ENCODE assay signal across 26 cellular contexts in the genomic region with DNA sequence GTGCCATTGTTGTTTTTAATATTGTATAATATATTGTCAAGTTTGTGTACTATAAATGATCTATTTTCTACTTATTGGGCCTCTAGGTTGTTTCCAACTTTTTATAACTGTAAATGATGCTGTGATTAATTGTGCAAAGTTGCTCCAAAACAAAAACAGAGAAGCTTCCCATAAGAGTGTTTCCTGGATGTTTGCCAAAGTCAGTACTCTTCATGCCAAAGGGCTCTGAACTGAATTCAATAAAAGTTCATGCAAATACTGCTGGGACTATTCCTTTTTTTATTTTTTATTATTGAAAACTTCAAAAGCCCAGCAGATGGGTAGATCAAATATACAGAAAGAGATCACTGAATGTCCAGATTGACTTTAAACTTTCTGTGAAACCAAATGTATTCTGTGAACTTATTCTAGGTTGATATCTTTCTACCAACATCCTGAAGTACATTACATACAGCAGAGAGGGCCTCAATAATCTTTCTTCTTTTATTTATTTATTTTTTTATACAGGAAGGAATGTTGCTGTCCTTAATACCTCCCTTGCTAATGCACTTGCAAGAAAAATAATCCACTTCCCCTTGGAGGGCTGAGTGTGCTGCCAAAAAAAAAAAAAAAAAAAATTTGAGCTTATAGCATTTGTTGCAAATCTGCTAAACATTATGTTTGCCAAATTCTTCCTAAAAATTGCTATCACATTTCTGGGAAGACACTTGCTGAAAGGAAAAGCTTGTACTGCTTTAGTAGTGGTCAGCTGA. TPM values are rescaled to one million over a fixed set of nuclear protein-coding genes. Genes with fewer than 3 reads are reported as not detected.
DNase-seq lines count a peak whose midpoint lies in the region; FAIRE-seq and TF ChIP-seq lines count a peak whose summit lies in the region.
"Had no signal": no experiment of that assay in that cellular context is flagged by ENCODE, and none has a peak within 500 bp of the region (broad histone marks: within the 10 kb centered on the region; RNA-seq: fewer than 3 reads in every experiment).

No MANE protein-coding gene starts in this region.

- H3K4me3 ChIP-seq in mammary epithelial cell (replicated peaks in 1 of 3; ENCODE audit: insufficient read depth in 1 of 3, low read depth in 2 of 3, low read length in 3 of 3) (no peak overlapping the region), endothelial cell of umbilical vein (replicated peaks in 1 of 3; ENCODE audit: insufficient read depth in 1 of 3, low read depth in 1 of 3, low read length in 3 of 3) (no peak overlapping the region)
- H3K4me3 ChIP-seq: GM23338, lung, pancreas, PC-9, SJCRH30, skin epidermis, transverse colon had no signal

- DNase-seq in MCF 10A (ENCODE audit: unreplicated experiment) (peak; percentile 39), mammary epithelial cell (no peak), NCI-H446 treated with DMSO at 0.1 percent for 48 hours (lab: John Stamatoyannopoulos, UW) (peak; percentile 63), endothelial cell of umbilical vein (ENCODE audit: low read depth, low spot score) (peak; percentile 88), myocyte (ENCODE audit: low read depth) (peak; percentile 11), SKM-1 treated with dmso at 0.1 percent for 144 hours (lab: John Stamatoyannopoulos, UW; ENCODE audit: unreplicated experiment) (no peak), NCI-H2081 treated with DMSO at 0.1 percent for 48 hours (lab: John Stamatoyannopoulos, UW) (no peak), NCI-H2107 (lab: John Stamatoyannopoulos, UW) (no peak)
- DNase-seq: activated CD8-positive, alpha-beta memory T cell treated with anti-CD3 and anti-CD28 coated beads for 24 hours; GF-D8; Kasumi-1; naive thymus-derived CD4-positive, alpha-beta T cell; NCI-H1436; pancreas; PC-9; SJCRH30; stimulated activated CD4-positive, alpha-beta T cell treated with anti-CD3 and anti-CD28 coated beads, Interleukin-2, amount 100 ng/mL, for 48 hours; stimulated activated naive CD8-positive, alpha-beta T cell treated with anti-CD3 and anti-CD28 coated beads, Interleukin-15, amount 100 ng/mL, for 72 hours; T-helper 9 cell; transverse colon had no signal

- H3K9me3 Mint-ChIP-seq in MCF 10A (ENCODE audit: unreplicated experiment): no peaks in the 10 kb centered on the region
- H3K9me3 Mint-ChIP-seq: activated naive CD4-positive, alpha-beta T cell treated with anti-CD3 and anti-CD28 coated beads, Interleukin-2, amount 50 U/mL, for 72 hours; dendritic cell treated with granulocyte-macrophage colony-stimulating factor and Interleukin-4, amounts not matched to agents 40 ng/mL and 50 ng/mL, for 4 days; GM23338 had no signal

- H3K9ac ChIP-seq in mammary epithelial cell (ENCODE audit: insufficient read depth, low read length) (no peak overlapping the region), endothelial cell of umbilical vein (replicated peaks; ENCODE audit: extremely low read depth, insufficient read depth, low read length) (no peak overlapping the region)

- H3K36me3 Mint-ChIP-seq in MCF 10A (ENCODE audit: insufficient read depth, unreplicated experiment): peaks cover 7% of the 10 kb centered on the region
- H3K36me3 Mint-ChIP-seq: brain had no signal

- peaks cover 7% of the 10 kb centered on the region for H3K4me1 Mint-ChIP-seq in MCF 10A (ENCODE audit: insufficient read depth, unreplicated experiment)
- H3K4me1 Mint-ChIP-seq: stimulated activated naive CD8-positive, alpha-beta T cell treated with anti-CD3 and anti-CD28 coated beads, Interleukin-15, amount 100 ng/mL, for 72 hours had no signal

- no peaks in the 10 kb centered on the region for H3K36me3 ChIP-seq in mammary epithelial cell (ENCODE audit: insufficient read depth, low read length)
- no peaks in the 10 kb centered on the region for H3K36me3 ChIP-seq in endothelial cell of umbilical vein (ENCODE audit: control insufficient read depth in 2 of 2, extremely low read depth in 1 of 2, insufficient read depth in 2 of 2, low read length in 2 of 2)
- H3K36me3 ChIP-seq: pancreas, SJCRH30, transverse colon had no signal

- POLR2A ChIA-PET in MCF 10A (lab: Yijun Ruan, JAX) (interaction anchor here (0.6 to 0.9 kb wide), 2 partner anchors 110 to 311 kb away, joined by 3 to 6 read pairs; partner anchors contain the start of gene RAB38), endothelial cell of umbilical vein (lab: Charles Lee) (interaction anchor here (0.6 to 1.2 kb wide), 3 partner anchors 15 to 53 kb away, joined by 3 to 4 read pairs (median 3); partner anchors contain the start of gene CTSC)

- no peak overlapping the region for H2AFZ ChIP-seq in mammary epithelial cell (ENCODE audit: low read depth, low read length)
- no peak overlapping the region for H2AFZ ChIP-seq in endothelial cell of umbilical vein (ENCODE audit: low read depth, low read length)
- H2AFZ ChIP-seq: GM23338, PC-9 had no signal

- H3K27me3 Mint-ChIP-seq in MCF 10A (ENCODE audit: insufficient read depth, unreplicated experiment): no peaks in the 10 kb centered on the region
- H3K27me3 Mint-ChIP-seq: dendritic cell treated with granulocyte-macrophage colony-stimulating factor and Interleukin-4, amounts not matched to agents 40 ng/mL and 50 ng/mL, for 4 days; naive thymus-derived CD4-positive, alpha-beta T cell; stimulated activated naive CD8-positive, alpha-beta T cell treated with anti-CD3 and anti-CD28 coated beads, Interleukin-15, amount 100 ng/mL, for 72 hours had no signal

- H3K4me1 ChIP-seq in mammary epithelial cell (ENCODE audit: insufficient read depth, low read length) (no peaks in the 10 kb centered on the region), endothelial cell of umbilical vein (ENCODE audit: control insufficient read depth, extremely low read depth, insufficient read depth, low read length) (peaks cover 18% of the 10 kb centered on the region)
- H3K4me1 ChIP-seq: pancreas, SJCRH30 had no signal

- FAIRE-seq in endothelial cell of umbilical vein (lab: Jason Lieb, UNC): no peak
- FAIRE-seq: pancreas had no signal

- in situ Hi-C loops in mammary epithelial cell (cut with MboI; ENCODE audit: low sequenced_read_pairs in 2 of 2): loop anchor here (25.0 kb wide), 2 partner anchors 272 to 822 kb away; no protein-coding TSS in a partner anchor

- CTCF ChIA-PET in MCF 10A (lab: Yijun Ruan, JAX): interaction anchor here (0.6 to 4.2 kb wide), 14 partner anchors 9 to 820 kb away, joined by 3 to 29 read pairs (median 4); no protein-coding TSS in a partner anchor
- CTCF ChIA-PET in mammary epithelial cell (lab: Charles Lee; ENCODE audit: low non-redundant PET): no interaction called here
- CTCF ChIA-PET in endothelial cell of umbilical vein (lab: Charles Lee): interaction anchor here (0.6 to 2.8 kb wide), 10 partner anchors 9 to 270 kb away, joined by 3 to 16 read pairs (median 5); no protein-coding TSS in a partner anchor

- no peaks in the 10 kb centered on the region for H3K9me3 ChIP-seq in mammary epithelial cell (replicated peaks; ENCODE audit: insufficient read depth, low read length)
- no peaks in the 10 kb centered on the region for H3K9me3 ChIP-seq in endothelial cell of umbilical vein (replicated peaks; ENCODE audit: control insufficient read depth, insufficient read depth, low read length)
- H3K9me3 ChIP-seq: pancreas, SJCRH30, transverse colon had no signal

- TF ChIP-seq CTCF in MCF 10A (IDR thresholded peaks at IDR 0.05; ENCODE audit: unreplicated experiment) (no peak), mammary epithelial cell (conservative IDR thresholded peaks at IDR 0.05 in 1 of 2, IDR thresholded peaks at IDR 0.05 in 1 of 2; ENCODE audit: extremely low read depth in 1 of 2, insufficient read depth in 1 of 2, low read depth in 1 of 2, low read length in 2 of 2) (no peak), endothelial cell of umbilical vein (IDR thresholded peaks at IDR 0.05; ENCODE audit: extremely low read depth in 1 of 2, insufficient read depth in 1 of 2, low read depth in 1 of 2, low read length in 2 of 2) (no peak)

- H3K4me2 ChIP-seq in mammary epithelial cell (ENCODE audit: insufficient read depth, low read depth, low read length) (no peak overlapping the region), endothelial cell of umbilical vein (ENCODE audit: insufficient read depth, low read length) (peak overlapping the region; percentile 57)
- H3K4me2 ChIP-seq: GM23338, PC-9 had no signal

- H3K27ac ChIP-seq in mammary epithelial cell (ENCODE audit: insufficient read depth, low read depth, low read length): no peak overlapping the region
- no peak overlapping the region for H3K27ac ChIP-seq in endothelial cell of umbilical vein (ENCODE audit: insufficient read depth, low read depth, low read length)
- H3K27ac ChIP-seq: pancreas, PC-9, SJCRH30, transverse colon had no signal

- H4K20me1 ChIP-seq in mammary epithelial cell (ENCODE audit: insufficient read depth, low read length) (no peaks in the 10 kb centered on the region), endothelial cell of umbilical vein (replicated peaks; ENCODE audit: control insufficient read depth, extremely low read depth, insufficient read depth, low read length) (no peaks in the 10 kb centered on the region)

- no peak overlapping the region for H3K4me3 Mint-ChIP-seq in MCF 10A (ENCODE audit: unreplicated experiment)
- H3K4me3 Mint-ChIP-seq: brain; dendritic cell treated with granulocyte-macrophage colony-stimulating factor and Interleukin-4, amounts not matched to agents 40 ng/mL and 50 ng/mL, for 4 days; GM23338; naive thymus-derived CD4-positive, alpha-beta T cell; stimulated activated naive CD8-positive, alpha-beta T cell treated with anti-CD3 and anti-CD28 coated beads, Interleukin-15, amount 100 ng/mL, for 72 hours had no signal

- intact Hi-C loops in MCF 10A (cut with micrococcal nuclease) (loop anchor here (5.0 kb wide), 3 partner anchors 52 to 932 kb away; partner anchors contain the start of gene RAB38), mammary epithelial cell (cut with micrococcal nuclease) (loop anchor here (5.0 to 10.0 kb wide), 4 partner anchors 112 to 932 kb away; no protein-coding TSS in a partner anchor), endothelial cell of umbilical vein (cut with micrococcal nuclease) (loop anchor here (5.0 to 10.0 kb wide), 2 partner anchors 180 to 253 kb away; no protein-coding TSS in a partner anchor)

- H3K27me3 ChIP-seq in mammary epithelial cell (ENCODE audit: insufficient read depth, low read length): no peaks in the 10 kb centered on the region
- H3K27me3 ChIP-seq in endothelial cell of umbilical vein (ENCODE audit: control insufficient read depth in 2 of 2, insufficient read depth in 2 of 2, low read length in 2 of 2): no peaks in the 10 kb centered on the region
- H3K27me3 ChIP-seq: pancreas, SJCRH30, transverse colon had no signal

- dilution Hi-C loops in mammary epithelial cell (cut with HindIII; ENCODE audit: low sequenced_read_pairs) (no loop called here), endothelial cell of umbilical vein (cut with MboI; ENCODE audit: extremely low pct_ligation_motif_present, low sequenced_read_pairs) (no loop called here)

- H3K9me1 ChIP-seq in endothelial cell of umbilical vein (replicated peaks; ENCODE audit: control insufficient read depth, extremely low read depth, insufficient read depth, low read length): no peaks in the 10 kb centered on the region

- H3K79me2 ChIP-seq in mammary epithelial cell (ENCODE audit: insufficient read depth, low read length) (no peaks in the 10 kb centered on the region), endothelial cell of umbilical vein (ENCODE audit: control insufficient read depth, insufficient read depth, low read length) (no peaks in the 10 kb centered on the region)

- TF ChIP-seq POLR2A in endothelial cell of umbilical vein (IDR thresholded peaks at IDR 0.05; ENCODE audit: low read depth, low read length): no peak

- no peak overlapping the region for H3K27ac Mint-ChIP-seq in MCF 10A (ENCODE audit: low read depth, unreplicated experiment)
- H3K27ac Mint-ChIP-seq: activated naive CD4-positive, alpha-beta T cell treated with anti-CD3 and anti-CD28 coated beads, Interleukin-2, amount 50 U/mL, for 72 hours; dendritic cell treated with granulocyte-macrophage colony-stimulating factor and Interleukin-4, amounts not matched to agents 40 ng/mL and 50 ng/mL, for 4 days had no signal

- BruUV-seq in MCF 10A (replicated peaks; lab: Mats Ljungman, UMichigan): no TSS peak
- no TSS peak for BruUV-seq in mammary epithelial cell (replicated peaks; lab: Mats Ljungman, UMichigan)
- no TSS peak for BruUV-seq in endothelial cell of umbilical vein (replicated peaks; lab: Mats Ljungman, UMichigan)

RNA-seq across cellular contexts. Expression of gene CTSC, which starts 53.1 kb away (rescaled TPM):
- 79.1 and 103 TPM in 2 replicates for total RNA-seq in MCF 10A (2022)
- 100 to 1,000 TPM; 192 to 609 TPM for total RNA-seq in mammary epithelial cell
- polyA plus RNA-seq in mammary epithelial cell: 776 TPM
- polyA minus RNA-seq in mammary epithelial cell: 436 TPM
- total RNA-seq in endothelial cell of umbilical vein: 130 and 226 TPM in 2 replicates
- 144 and 186 TPM in 2 replicates for polyA plus RNA-seq in endothelial cell of umbilical vein
- polyA plus RNA-seq in endothelial cell of umbilical vein (2011; cell fraction: cytosol; rRNA removed): 186 and 204 TPM in 2 replicates
- 107 and 150 TPM in 2 replicates for polyA plus RNA-seq in endothelial cell of umbilical vein (2011; cell fraction: nucleus; rRNA removed)
- polyA plus RNA-seq in endothelial cell of umbilical vein (2012): 325 and 496 TPM in 2 replicates
- polyA minus RNA-seq in endothelial cell of umbilical vein: 108 and 124 TPM in 2 replicates
- 77.6 TPM for polyA minus RNA-seq in endothelial cell of umbilical vein (2011; cell fraction: cytosol; rRNA and poly(A)+ RNA removed)
- 149 and 155 TPM in 2 replicates for polyA minus RNA-seq in endothelial cell of umbilical vein (2011; cell fraction: nucleus; rRNA and poly(A)+ RNA removed)
- 12.4 and 37.1 TPM in 2 replicates for total RNA-seq in myocyte
- polyA plus RNA-seq in myocyte (2012): 6.0 TPM

Comparison
In these comparisons a context has a peak if more than half of its experiments do, and no peak if none do; other contexts are left out.
1. DNase-seq: peak in MCF 10A (single experiment), NCI-H446 treated with DMSO at 0.1 percent for 48 hours (single experiment), endothelial cell of umbilical vein (single experiment) and myocyte (single experiment); none in mammary epithelial cell (single experiment), SKM-1 treated with dmso at 0.1 percent for 144 hours (single experiment), NCI-H2081 treated with DMSO at 0.1 percent for 48 hours (single experiment) and NCI-H2107 (single experiment).